ENCODE assay signal across 1 cellular context in the genomic region with DNA sequence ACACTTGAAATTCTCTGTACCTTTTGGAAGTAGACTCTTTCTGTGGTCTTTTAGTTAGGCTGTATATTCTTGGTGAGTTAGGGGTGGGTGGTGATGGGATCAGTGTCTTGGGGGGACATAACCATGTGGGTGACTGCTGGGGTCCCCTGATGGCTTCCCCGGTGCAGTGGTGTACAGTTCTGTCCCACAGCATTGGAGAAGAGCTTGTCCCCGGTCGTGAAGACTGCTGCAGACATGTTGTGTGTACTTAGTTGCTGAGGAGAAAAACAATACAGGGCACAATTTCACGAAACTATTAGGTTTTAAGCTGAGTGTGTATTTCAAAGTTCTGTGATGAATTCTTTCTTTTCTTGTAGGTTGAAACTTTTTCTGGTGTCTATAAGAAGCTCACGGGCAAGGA.
A peak's percentile ranks its signal among the peaks of the same experiment; 100 is the strongest.
TF ChIP-seq lines count a peak whose summit lies in the region.

No MANE protein-coding gene starts in this region.

TF ChIP-seq in WTC11, 78 proteins besides CTCF, POLR2A, EP300 and RAD21:
- TF ChIP-seq EMX1 (CRISPR knock-in tag; IDR thresholded peaks at IDR 0.05): 0 out of 2 replicates have a peak, but pooled peaks have one; percentile 37
- no peak for TF ChIP-seq GRHL2 (CRISPR knock-in tag; IDR thresholded peaks at IDR 0.05; ENCODE audit: insufficient replicate concordance, severe bottlenecking)
